In genomic region chr11:60498399-60498798, GRCh38 we compare ENCODE assay signal across 2 cellular contexts.
TF ChIP-seq lines count a peak whose summit lies in the region.

No MANE protein-coding gene starts in this region.

TF ChIP-seq in H1, 55 proteins besides CTCF, POLR2A, EP300 and RAD21:
- TF ChIP-seq BCL11A (IDR thresholded peaks at IDR 0.05; ENCODE audit: low read depth in 2 of 2, low read length in 2 of 2): no peak
- no peak for TF ChIP-seq MAFK (IDR thresholded peaks at IDR 0.05; ENCODE audit: low read depth, low read length)
- TF ChIP-seq PHF8 (conservative IDR thresholded peaks at IDR 0.05; ENCODE audit: low read depth, low read length): no peak
- no peak for TF ChIP-seq KDM5A (IDR thresholded peaks at IDR 0.05; ENCODE audit: low read length)
- no peak for TF ChIP-seq CBX8 (IDR thresholded peaks at IDR 0.05; ENCODE audit: borderline replicate concordance, low read depth, low read length)
- TF ChIP-seq TEAD4 (IDR thresholded peaks at IDR 0.05; ENCODE audit: low read depth, low read length): no peak
- TF ChIP-seq CBX5 (IDR thresholded peaks at IDR 0.05; ENCODE audit: low read depth, low read length): no peak
- no peak for TF ChIP-seq POLR2AphosphoS5 (IDR thresholded peaks at IDR 0.05; ENCODE audit: low read depth, low read length)
- TF ChIP-seq SRF (IDR thresholded peaks at IDR 0.05; ENCODE audit: low read depth, low read length): no peak
- no peak for TF ChIP-seq CREB1 (IDR thresholded peaks at IDR 0.05)
- TF ChIP-seq RXRA (IDR thresholded peaks at IDR 0.05; ENCODE audit: insufficient read depth, low read depth, low read length): no peak
- TF ChIP-seq RNF2 (IDR thresholded peaks at IDR 0.05; ENCODE audit: borderline replicate concordance, low read depth, low read length, missing control alignments, poor library complexity, severe bottlenecking): no peak
- TF ChIP-seq CEBPB (IDR thresholded peaks at IDR 0.05; ENCODE audit: low read depth, low read length): no peak
- no peak for TF ChIP-seq ASH2L (IDR thresholded peaks at IDR 0.05; ENCODE audit: low read length)
- no peak for TF ChIP-seq RBBP5 (IDR thresholded peaks at IDR 0.05; ENCODE audit: borderline replicate concordance, low read depth, low read length)
- no peak for TF ChIP-seq SIN3A (conservative IDR thresholded peaks at IDR 0.05 in 1 of 2, IDR thresholded peaks at IDR 0.05 in 1 of 2; ENCODE audit: low read depth in 1 of 2, low read length in 2 of 2)
- no peak for TF ChIP-seq KDM1A (IDR thresholded peaks at IDR 0.05; ENCODE audit: borderline replicate concordance, low read length)

TF ChIP-seq in GM23338, 12 proteins besides CTCF, POLR2A, EP300 and RAD21:
- TF ChIP-seq REST (IDR thresholded peaks at IDR 0.05; ENCODE audit: unreplicated experiment) (no peak), EZH2phosphoT487 (IDR thresholded peaks at IDR 0.05; ENCODE audit: unreplicated experiment) (no peak), ZNF114 (CRISPR knock-in tag; IDR thresholded peaks at IDR 0.05) (no peak), EZH2 (IDR thresholded peaks at IDR 0.05; ENCODE audit: low read depth, unreplicated experiment) (no peak), POLR2AphosphoS5 (IDR thresholded peaks at IDR 0.05; ENCODE audit: low read depth) (no peak), STAT1 (IDR thresholded peaks at IDR 0.05; ENCODE audit: unreplicated experiment) (no peak), ZNF462 (CRISPR knock-in tag; IDR thresholded peaks at IDR 0.05) (no peak), ETS1 (IDR thresholded peaks at IDR 0.05) (no peak), NANOG (IDR thresholded peaks at IDR 0.05; ENCODE audit: borderline replicate concordance) (no peak), ZNF331 (CRISPR knock-in tag; IDR thresholded peaks at IDR 0.05; ENCODE audit: low read depth) (no peak), JUNB (IDR thresholded peaks at IDR 0.05; ENCODE audit: unreplicated experiment) (no peak), CREB1 (CRISPR knock-in tag; IDR thresholded peaks at IDR 0.05; ENCODE audit: low read depth) (no peak)
